8 cellular contexts compared by ENCODE assay signal in genomic region chrX:73944582-73944947, GRCh38.
DNase-seq lines count a peak whose midpoint lies in the region; ATAC-seq and TF ChIP-seq lines count a peak whose summit lies in the region.

No MANE protein-coding gene starts in this region.

- no peaks in the 10 kb centered on the region for H3K9me3 Mint-ChIP-seq in CD14-positive monocyte

- H3K4me1 Mint-ChIP-seq in CD14-positive monocyte = peaks cover 14% of the 10 kb centered on the region

- TF ChIP-seq EP300 in tibial nerve (IDR thresholded peaks at IDR 0.05) = no peak

- peaks cover 0 to 2% (median 2%) of the 10 kb centered on the region in 3 donors for H3K27me3 Mint-ChIP-seq in CD14-positive monocyte (ENCODE audit: low read depth in 3 of 3)

- peaks cover 0 to 13% (median 0%) of the 10 kb centered on the region in 4 donors for H3K4me1 ChIP-seq in tibial nerve

- peaks cover 3 to 27% of the 10 kb centered on the region in 2 donors for H3K36me3 Mint-ChIP-seq in CD14-positive monocyte

- TF ChIP-seq POLR2A in tibial nerve (IDR thresholded peaks at IDR 0.05) = no peak

- 0 to 1% methylated on average over 8 of the region's 8 CpGs for WGBS in tibial nerve, 2 donors

- peak overlapping the region; percentile 92 to 97 (median 95) for H3K27ac Mint-ChIP-seq in CD14-positive monocyte

- no peaks in the 10 kb centered on the region for H3K27me3 ChIP-seq in layer of hippocampus (ENCODE audit: control insufficient read depth, insufficient read depth, low read length)
- H3K27me3 ChIP-seq in tibial nerve = no peaks in the 10 kb centered on the region

- H3K9me3 ChIP-seq in tibial nerve = no peaks in the 10 kb centered on the region

- H3K4me3 ChIP-seq in tibial nerve = peak overlapping the region; percentile 55 to 96 (median 74)

- peak overlapping the region; percentile 76 for H3K27ac ChIP-seq in angular gyrus (ENCODE audit: low read depth, low read length)
- H3K27ac ChIP-seq in layer of hippocampus (ENCODE audit: low read depth, low read length) = peak overlapping the region; percentile 78
- peak overlapping the region; percentile 73 to 90 (median 84) for H3K27ac ChIP-seq in tibial nerve

- ATAC-seq in HG02943 (IDR thresholded peaks at IDR 0.05; ENCODE audit: low read depth, unreplicated experiment) = peak; percentile 3
- no peak for ATAC-seq in HG02970 (IDR thresholded peaks at IDR 0.05; ENCODE audit: low FRiP score, unreplicated experiment)

- intact Hi-C loops in CD14-positive monocyte (cut with micrococcal nuclease) = loop anchor here in 1 of 2 donors (10.0 kb wide), 1 partner anchor 670 kb away; the partner anchor contains the start of gene RLIM

- no peak for TF ChIP-seq CTCF in CD14-positive monocyte (IDR thresholded peaks at IDR 0.05)
- no peak for TF ChIP-seq CTCF in tibial nerve (IDR thresholded peaks at IDR 0.05)

- H3K4me3 Mint-ChIP-seq in CD14-positive monocyte = peak overlapping the region; percentile 82 to 97

- H3K36me3 ChIP-seq in tibial nerve = peaks cover 0 to 14% (median 0%) of the 10 kb centered on the region in 3 donors

- DNase-seq in CD14-positive monocyte (ENCODE audit: low spot score) (no peak), tibial nerve (ENCODE audit: low spot score in 2 of 2) (no peak), DMS153 treated with DMSO at 0.1 percent for 48 hours (lab: John Stamatoyannopoulos, UW; ENCODE audit: unreplicated experiment) (no peak), NCI-H524 treated with DMSO at 0.1 percent for 48 hours (lab: John Stamatoyannopoulos, UW) (no peak)
